In genomic region chr7:42347616-42348015, GRCh38 we compare ENCODE assay signal across 19 cellular contexts.
A peak's percentile ranks its signal among the peaks of the same experiment; 100 is the strongest.
DNase-seq lines count a peak whose midpoint lies in the region; ATAC-seq, FAIRE-seq and TF ChIP-seq lines count a peak whose summit lies in the region.
"Had no signal": no experiment of that assay in that cellular context is flagged by ENCODE, and none has a peak within 500 bp of the region (broad histone marks: within the 10 kb centered on the region; RNA-seq: fewer than 3 reads in every experiment).

No MANE protein-coding gene starts in this region.

- H3K9me3 Mint-ChIP-seq in mesothelial cell of epicardium = no peaks in the 10 kb centered on the region

- H3K9me3 ChIP-seq in osteoblast (ENCODE audit: low read depth, low read length) (no peaks in the 10 kb centered on the region), upper lobe of right lung (no peaks in the 10 kb centered on the region)
- H3K9me3 ChIP-seq: BE2C, Peyer's patch had no signal

- H3K79me2 ChIP-seq in osteoblast (ENCODE audit: insufficient read depth, low read length) = no peaks in the 10 kb centered on the region

- H3K27ac ChIP-seq in osteoblast (ENCODE audit: low read depth, low read length) (no peak overlapping the region), upper lobe of right lung (no peak overlapping the region)
- H3K27ac ChIP-seq: Peyer's patch had no signal

- FAIRE-seq in bronchial epithelial cell (lab: Jason Lieb, UNC) = no peak
- FAIRE-seq: K562 had no signal

- ATAC-seq in HG02588 (IDR thresholded peaks at IDR 0.05; ENCODE audit: unreplicated experiment) (no peak), upper lobe of right lung (no peak), HG02678 (IDR thresholded peaks at IDR 0.05; ENCODE audit: unreplicated experiment) (no peak)
- ATAC-seq: K562 had no signal

- TF ChIP-seq CTCF in bronchial epithelial cell (IDR thresholded peaks at IDR 0.05; ENCODE audit: insufficient read depth, low read length, severe bottlenecking) = no peak
- TF ChIP-seq CTCF in mesothelial cell of epicardium (IDR thresholded peaks at IDR 0.05; ENCODE audit: unreplicated experiment) = no peak
- TF ChIP-seq CTCF in osteoblast (IDR thresholded peaks at IDR 0.05; ENCODE audit: extremely low read depth, low read depth, low read length) = no peak
- TF ChIP-seq CTCF in upper lobe of right lung (IDR thresholded peaks at IDR 0.05) = no peak

- in situ Hi-C loops in SK-MEL-5 (cut with HindIII; ENCODE audit: low pct_unique_long_range_greater_than_20kb, low sequenced_read_pairs) = no loop called here

- H3K36me3 Mint-ChIP-seq in mesothelial cell of epicardium = no peaks in the 10 kb centered on the region

- intact Hi-C loops in upper lobe of right lung (cut with DNase I) = no loop called here

- peaks cover 62% of the 10 kb centered on the region for H3K4me1 Mint-ChIP-seq in mesothelial cell of epicardium

- no peaks in the 10 kb centered on the region for H3K27me3 Mint-ChIP-seq in mesothelial cell of epicardium (ENCODE audit: low read depth)

- no peaks in the 10 kb centered on the region for H4K20me1 ChIP-seq in osteoblast (ENCODE audit: insufficient read depth, low read length)

- H3K36me3 ChIP-seq in bronchial epithelial cell (ENCODE audit: control insufficient read depth, insufficient read depth, low read length) (no peaks in the 10 kb centered on the region), osteoblast (ENCODE audit: insufficient read depth, low read length) (no peaks in the 10 kb centered on the region), upper lobe of right lung (no peaks in the 10 kb centered on the region)
- H3K36me3 ChIP-seq: BE2C, Peyer's patch had no signal

- no peak overlapping the region for H2AFZ ChIP-seq in osteoblast (ENCODE audit: low read length)

- no peaks in the 10 kb centered on the region for H3K4me1 ChIP-seq in osteoblast (ENCODE audit: insufficient read depth, low read length)
- no peaks in the 10 kb centered on the region for H3K4me1 ChIP-seq in upper lobe of right lung
- H3K4me1 ChIP-seq: BE2C had no signal

- DNase-seq in SK-MEL-5 (ENCODE audit: low read depth, low spot score) = peak; percentile 37
- DNase-seq in bronchial epithelial cell (ENCODE audit: low read depth) = peak; percentile 75
- DNase-seq in mesothelial cell of epicardium (ENCODE audit: low spot score in 2 of 2, unreplicated experiment in 2 of 2) = no peak
- DNase-seq in osteoblast (ENCODE audit: insufficient read length, low spot score, missing footprints) = peak; percentile 18
- no peak for DNase-seq in upper lobe of right lung
- DNase-seq: BE2C, EL, GF-D8, NCI-H1092 treated with DMSO at 0.1 percent for 48 hours, NCI-H146, NCI-H2029 treated with DMSO at 0.1 percent for 48 hours, NCI-H2171, NCI-H345, NCI-H524, NCI-H774, Peyer's patch had no signal

- H3K27ac Mint-ChIP-seq in mesothelial cell of epicardium = peak overlapping the region; percentile 69

- no peak overlapping the region for H3K4me2 ChIP-seq in osteoblast (ENCODE audit: insufficient read depth, low read length)

- peaks cover 1% of the 10 kb centered on the region for H3K27me3 ChIP-seq in bronchial epithelial cell (ENCODE audit: control insufficient read depth, insufficient read depth, low read length)
- H3K27me3 ChIP-seq in osteoblast (ENCODE audit: insufficient read depth, low read length) = peaks cover 7% of the 10 kb centered on the region
- no peaks in the 10 kb centered on the region for H3K27me3 ChIP-seq in upper lobe of right lung
- H3K27me3 ChIP-seq: BE2C, Peyer's patch had no signal

- H3K4me3 ChIP-seq in bronchial epithelial cell (ENCODE audit: low read depth, low read length) (no peak overlapping the region), osteoblast (ENCODE audit: insufficient read depth, low read length) (no peak overlapping the region), upper lobe of right lung (no peak overlapping the region)
- H3K4me3 ChIP-seq: K562, Peyer's patch had no signal

- no peak overlapping the region for H3K4me3 Mint-ChIP-seq in mesothelial cell of epicardium

Comparison
In these comparisons a context has a peak if more than half of its experiments do, and no peak if none do; other contexts are left out.
1. DNase-seq: peak in SK-MEL-5 (single experiment), bronchial epithelial cell (single experiment) and osteoblast (single experiment); none in mesothelial cell of epicardium (0 of 2) and upper lobe of right lung (single experiment).